ENCODE assay signal across 2 cellular contexts in the genomic region with DNA sequence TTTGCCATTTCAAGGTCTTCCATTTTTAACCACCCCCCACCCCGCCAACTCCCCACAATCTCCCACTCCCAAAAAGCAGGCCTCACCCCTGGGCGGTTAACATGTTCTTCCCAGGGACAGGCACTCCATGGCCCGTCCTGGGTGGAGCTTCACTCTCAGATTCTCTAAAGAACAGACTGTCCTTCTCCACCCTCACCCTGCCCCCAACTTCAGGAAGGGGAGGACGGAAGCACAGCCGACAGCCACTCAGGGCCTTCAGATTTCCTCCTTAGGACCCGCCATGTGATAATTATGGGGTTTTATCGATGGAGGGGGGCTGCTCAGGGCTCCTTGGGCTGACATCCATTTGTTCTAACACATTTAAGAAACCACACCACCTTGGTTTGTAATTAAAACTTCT.
A peak's percentile ranks its signal among the peaks of the same experiment; 100 is the strongest.
TF ChIP-seq lines count a peak whose summit lies in the region.

No MANE protein-coding gene starts in this region.

TF ChIP-seq in liver, 16 proteins besides CTCF, POLR2A, EP300 and RAD21:
- TF ChIP-seq, protein P1, sequence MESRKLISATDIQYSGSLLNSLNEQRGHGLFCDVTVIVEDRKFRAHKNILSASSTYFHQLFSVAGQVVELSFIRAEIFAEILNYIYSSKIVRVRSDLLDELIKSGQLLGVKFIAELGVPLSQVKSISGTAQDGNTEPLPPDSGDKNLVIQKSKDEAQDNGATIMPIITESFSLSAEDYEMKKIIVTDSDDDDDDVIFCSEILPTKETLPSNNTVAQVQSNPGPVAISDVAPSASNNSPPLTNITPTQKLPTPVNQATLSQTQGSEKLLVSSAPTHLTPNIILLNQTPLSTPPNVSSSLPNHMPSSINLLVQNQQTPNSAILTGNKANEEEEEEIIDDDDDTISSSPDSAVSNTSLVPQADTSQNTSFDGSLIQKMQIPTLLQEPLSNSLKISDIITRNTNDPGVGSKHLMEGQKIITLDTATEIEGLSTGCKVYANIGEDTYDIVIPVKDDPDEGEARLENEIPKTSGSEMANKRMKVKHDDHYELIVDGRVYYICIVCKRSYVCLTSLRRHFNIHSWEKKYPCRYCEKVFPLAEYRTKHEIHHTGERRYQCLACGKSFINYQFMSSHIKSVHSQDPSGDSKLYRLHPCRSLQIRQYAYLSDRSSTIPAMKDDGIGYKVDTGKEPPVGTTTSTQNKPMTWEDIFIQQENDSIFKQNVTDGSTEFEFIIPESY (IDR thresholded peaks at IDR 0.05): no peak
- TF ChIP-seq HNF4G (IDR thresholded peaks at IDR 0.05) (no peak), YY1 (IDR thresholded peaks at IDR 0.05) (peak; percentile 19), EGR1 (IDR thresholded peaks at IDR 0.05; ENCODE audit: low read depth in 2 of 2) (no peak), RXRA (IDR thresholded peaks at IDR 0.05) (no peak), JUND (IDR thresholded peaks at IDR 0.05) (no peak), TAF1 (conservative IDR thresholded peaks at IDR 0.05) (no peak), HNF4A (conservative IDR thresholded peaks at IDR 0.05) (no peak), FOXA1 (IDR thresholded peaks at IDR 0.05) (no peak), NR2F2 (IDR thresholded peaks at IDR 0.05) (peak; percentile 17), FOXA2 (IDR thresholded peaks at IDR 0.05) (no peak), SP1 (IDR thresholded peaks at IDR 0.05) (peak; percentile 26), GABPA (IDR thresholded peaks at IDR 0.05 in 1 of 2, conservative IDR thresholded peaks at IDR 0.05 in 1 of 2) (no peak)
- TF ChIP-seq, protein P2, sequence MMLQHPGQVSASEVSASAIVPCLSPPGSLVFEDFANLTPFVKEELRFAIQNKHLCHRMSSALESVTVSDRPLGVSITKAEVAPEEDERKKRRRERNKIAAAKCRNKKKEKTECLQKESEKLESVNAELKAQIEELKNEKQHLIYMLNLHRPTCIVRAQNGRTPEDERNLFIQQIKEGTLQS (IDR thresholded peaks at IDR 0.05): no peak
- TF ChIP-seq, protein P3, sequence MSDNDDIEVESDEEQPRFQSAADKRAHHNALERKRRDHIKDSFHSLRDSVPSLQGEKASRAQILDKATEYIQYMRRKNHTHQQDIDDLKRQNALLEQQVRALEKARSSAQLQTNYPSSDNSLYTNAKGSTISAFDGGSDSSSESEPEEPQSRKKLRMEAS (IDR thresholded peaks at IDR 0.05): no peak
- TF ChIP-seq, protein P4, sequence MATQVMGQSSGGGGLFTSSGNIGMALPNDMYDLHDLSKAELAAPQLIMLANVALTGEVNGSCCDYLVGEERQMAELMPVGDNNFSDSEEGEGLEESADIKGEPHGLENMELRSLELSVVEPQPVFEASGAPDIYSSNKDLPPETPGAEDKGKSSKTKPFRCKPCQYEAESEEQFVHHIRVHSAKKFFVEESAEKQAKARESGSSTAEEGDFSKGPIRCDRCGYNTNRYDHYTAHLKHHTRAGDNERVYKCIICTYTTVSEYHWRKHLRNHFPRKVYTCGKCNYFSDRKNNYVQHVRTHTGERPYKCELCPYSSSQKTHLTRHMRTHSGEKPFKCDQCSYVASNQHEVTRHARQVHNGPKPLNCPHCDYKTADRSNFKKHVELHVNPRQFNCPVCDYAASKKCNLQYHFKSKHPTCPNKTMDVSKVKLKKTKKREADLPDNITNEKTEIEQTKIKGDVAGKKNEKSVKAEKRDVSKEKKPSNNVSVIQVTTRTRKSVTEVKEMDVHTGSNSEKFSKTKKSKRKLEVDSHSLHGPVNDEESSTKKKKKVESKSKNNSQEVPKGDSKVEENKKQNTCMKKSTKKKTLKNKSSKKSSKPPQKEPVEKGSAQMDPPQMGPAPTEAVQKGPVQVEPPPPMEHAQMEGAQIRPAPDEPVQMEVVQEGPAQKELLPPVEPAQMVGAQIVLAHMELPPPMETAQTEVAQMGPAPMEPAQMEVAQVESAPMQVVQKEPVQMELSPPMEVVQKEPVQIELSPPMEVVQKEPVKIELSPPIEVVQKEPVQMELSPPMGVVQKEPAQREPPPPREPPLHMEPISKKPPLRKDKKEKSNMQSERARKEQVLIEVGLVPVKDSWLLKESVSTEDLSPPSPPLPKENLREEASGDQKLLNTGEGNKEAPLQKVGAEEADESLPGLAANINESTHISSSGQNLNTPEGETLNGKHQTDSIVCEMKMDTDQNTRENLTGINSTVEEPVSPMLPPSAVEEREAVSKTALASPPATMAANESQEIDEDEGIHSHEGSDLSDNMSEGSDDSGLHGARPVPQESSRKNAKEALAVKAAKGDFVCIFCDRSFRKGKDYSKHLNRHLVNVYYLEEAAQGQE (IDR thresholded peaks at IDR 0.05): no peak

TF ChIP-seq in SK-N-SH, 30 proteins besides CTCF, POLR2A, EP300 and RAD21 (continued from another document):
- TF ChIP-seq, protein P5, sequence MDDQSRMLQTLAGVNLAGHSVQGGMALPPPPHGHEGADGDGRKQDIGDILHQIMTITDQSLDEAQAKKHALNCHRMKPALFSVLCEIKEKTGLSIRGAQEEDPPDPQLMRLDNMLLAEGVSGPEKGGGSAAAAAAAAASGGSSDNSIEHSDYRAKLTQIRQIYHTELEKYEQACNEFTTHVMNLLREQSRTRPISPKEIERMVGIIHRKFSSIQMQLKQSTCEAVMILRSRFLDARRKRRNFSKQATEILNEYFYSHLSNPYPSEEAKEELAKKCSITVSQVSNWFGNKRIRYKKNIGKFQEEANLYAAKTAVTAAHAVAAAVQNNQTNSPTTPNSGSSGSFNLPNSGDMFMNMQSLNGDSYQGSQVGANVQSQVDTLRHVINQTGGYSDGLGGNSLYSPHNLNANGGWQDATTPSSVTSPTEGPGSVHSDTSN (IDR thresholded peaks at IDR 0.05): no peak
- TF ChIP-seq, protein P6, sequence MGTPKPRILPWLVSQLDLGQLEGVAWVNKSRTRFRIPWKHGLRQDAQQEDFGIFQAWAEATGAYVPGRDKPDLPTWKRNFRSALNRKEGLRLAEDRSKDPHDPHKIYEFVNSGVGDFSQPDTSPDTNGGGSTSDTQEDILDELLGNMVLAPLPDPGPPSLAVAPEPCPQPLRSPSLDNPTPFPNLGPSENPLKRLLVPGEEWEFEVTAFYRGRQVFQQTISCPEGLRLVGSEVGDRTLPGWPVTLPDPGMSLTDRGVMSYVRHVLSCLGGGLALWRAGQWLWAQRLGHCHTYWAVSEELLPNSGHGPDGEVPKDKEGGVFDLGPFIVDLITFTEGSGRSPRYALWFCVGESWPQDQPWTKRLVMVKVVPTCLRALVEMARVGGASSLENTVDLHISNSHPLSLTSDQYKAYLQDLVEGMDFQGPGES (IDR thresholded peaks at IDR 0.05; ENCODE audit: low read depth, low read length): no peak
- TF ChIP-seq, protein P1 (IDR thresholded peaks at IDR 0.05; ENCODE audit: borderline replicate concordance, low read depth): no peak
- TF ChIP-seq POLR2AphosphoS5 (IDR thresholded peaks at IDR 0.05; ENCODE audit: low read depth, low read length) (no peak), GATA2 (CRISPR knock-in tag; IDR thresholded peaks at IDR 0.05) (no peak), RXRA (IDR thresholded peaks at IDR 0.05; ENCODE audit: borderline replicate concordance, low read depth) (no peak), YY1 (IDR thresholded peaks at IDR 0.05; ENCODE audit: low read depth) (no peak), RFX5 (IDR thresholded peaks at IDR 0.05; ENCODE audit: low read length) (no peak), TEAD4 (IDR thresholded peaks at IDR 0.05; ENCODE audit: borderline replicate concordance, insufficient read depth) (no peak), FOSL2 (IDR thresholded peaks at IDR 0.05; ENCODE audit: borderline replicate concordance, low read depth) (no peak), CHD2 (IDR thresholded peaks at IDR 0.05; ENCODE audit: low read length, partially characterized antibody) (no peak)
- TF ChIP-seq, protein P3 (IDR thresholded peaks at IDR 0.05; ENCODE audit: low read depth): no peak
TF ChIP-seq in SK-N-SH: peak in this region for 0.
